Comparison of ENCODE assay signal across 8 cellular contexts in the genomic region with DNA sequence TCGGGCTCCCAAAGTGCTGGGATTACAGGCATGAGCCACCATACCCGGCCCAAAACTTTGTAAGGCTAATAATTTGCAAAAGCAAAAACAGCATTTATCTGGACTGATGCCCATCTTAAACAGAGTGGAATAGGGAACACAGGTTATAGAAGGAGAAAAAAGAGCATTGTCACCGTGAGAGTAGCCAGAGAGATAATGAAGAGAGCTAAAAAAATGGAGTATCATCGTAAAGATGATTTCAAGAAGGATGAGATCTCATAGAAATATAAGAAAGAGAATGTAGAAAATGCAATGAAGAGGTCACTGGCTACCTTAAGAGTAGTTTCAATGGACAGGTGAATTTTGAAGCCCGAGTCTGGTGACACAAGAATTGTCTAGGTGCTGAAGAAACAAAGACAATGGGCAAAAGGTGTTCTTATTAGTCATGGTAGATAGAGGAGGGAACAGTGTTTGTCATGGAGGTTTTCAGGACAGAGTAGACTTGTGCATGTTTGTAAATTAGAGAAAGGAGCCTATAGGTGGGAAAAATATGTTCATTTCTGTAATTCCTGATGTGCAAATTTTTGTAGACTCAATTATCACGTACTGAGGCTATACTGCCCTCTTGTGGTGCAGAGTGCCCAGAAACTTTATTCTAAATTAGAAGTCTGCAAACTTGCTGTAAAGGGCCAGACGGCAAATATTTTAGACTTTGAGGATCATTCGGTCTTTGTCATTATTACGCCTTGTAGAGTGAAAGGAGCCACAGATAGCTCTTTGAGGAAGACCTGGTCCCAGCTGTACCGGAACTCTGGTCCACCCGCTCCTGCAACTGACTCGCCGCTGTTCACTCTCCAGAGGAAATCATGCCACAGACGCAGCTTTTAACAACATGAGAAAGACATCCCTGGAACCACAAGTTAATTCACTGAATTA. TPM values are rescaled to one million over a fixed set of nuclear protein-coding genes. Genes with fewer than 3 reads are reported as not detected.
DNase-seq lines count a peak whose midpoint lies in the region; ATAC-seq and TF ChIP-seq lines count a peak whose summit lies in the region.

No MANE protein-coding gene starts in this region.

- TF ChIP-seq CTCF in CD4-positive, alpha-beta T cell (IDR thresholded peaks at IDR 0.05): peak; percentile 91
- TF ChIP-seq CTCF in HL-60 (IDR thresholded peaks at IDR 0.05; ENCODE audit: insufficient read depth, low read length) (peak; percentile 77), PC-3 (conservative IDR thresholded peaks at IDR 0.05; ENCODE audit: low read depth, low read length) (peak; percentile 97), fibroblast of lung (conservative IDR thresholded peaks at IDR 0.05 in 1 of 2, IDR thresholded peaks at IDR 0.05 in 1 of 2; ENCODE audit: low read depth in 1 of 2, low read length in 2 of 2) (peak; percentile 73 to 75), parathyroid adenoma (IDR thresholded peaks at IDR 0.05) (peak; percentile 60), vagina (IDR thresholded peaks at IDR 0.05) (peak; percentile 52 to 68 (median 62))

- H3K27ac ChIP-seq in CD4-positive, alpha-beta T cell (ENCODE audit: low read depth, low read length): no peak overlapping the region
- H3K27ac ChIP-seq in HL-60 (replicated peaks): no peak overlapping the region
- H3K27ac ChIP-seq in PC-3 (ENCODE audit: low read length): no peak overlapping the region
- H3K27ac ChIP-seq in fibroblast of lung (ENCODE audit: insufficient read depth, low read length): no peak overlapping the region
- no peak overlapping the region for H3K27ac ChIP-seq in parathyroid adenoma
- H3K27ac ChIP-seq in vagina: no peak overlapping the region

- H3K27ac Mint-ChIP-seq in CD4-positive, alpha-beta T cell: no peak overlapping the region

- H3K36me3 ChIP-seq in PC-3 (ENCODE audit: low read depth, low read length) (no peaks in the 10 kb centered on the region), fibroblast of lung (ENCODE audit: control insufficient read depth, insufficient read depth, low read length) (no peaks in the 10 kb centered on the region), parathyroid adenoma (ENCODE audit: control insufficient read depth, insufficient read depth, low read length) (no peaks in the 10 kb centered on the region), vagina (no peaks in the 10 kb centered on the region)

- H3K36me3 Mint-ChIP-seq in CD4-positive, alpha-beta T cell (ENCODE audit: low read depth): no peaks in the 10 kb centered on the region

- peak; percentile 59 for ATAC-seq in CD4-positive, alpha-beta T cell (ENCODE audit: poor library complexity)
- ATAC-seq in PC-3 (peak; percentile 69), HG03135 (IDR thresholded peaks at IDR 0.05; ENCODE audit: unreplicated experiment) (no peak)

- H3K4me2 ChIP-seq in PC-3 (ENCODE audit: low read length): peak overlapping the region; percentile 90
- peak overlapping the region; percentile 2 for H3K4me2 ChIP-seq in fibroblast of lung (ENCODE audit: extremely low read depth, insufficient read depth, low read length)
- no peak overlapping the region for H3K4me2 ChIP-seq in parathyroid adenoma (ENCODE audit: low read length)

- peak overlapping the region; percentile 93 for H2AFZ ChIP-seq in PC-3 (ENCODE audit: low read length)
- H2AFZ ChIP-seq in fibroblast of lung (ENCODE audit: low read length): peak overlapping the region; percentile 75
- H2AFZ ChIP-seq in parathyroid adenoma: no peak overlapping the region

- H3K4me3 ChIP-seq in HL-60 (replicated peaks; ENCODE audit: insufficient read depth, low read length) (no peak overlapping the region), PC-3 (ENCODE audit: low read length) (peak overlapping the region; percentile 66), fibroblast of lung (replicated peaks in 1 of 4; ENCODE audit: control extremely low read depth in 1 of 4, insufficient read depth in 1 of 4, low read depth in 3 of 4, low read length in 4 of 4) (no peak overlapping the region), parathyroid adenoma (ENCODE audit: low read depth, low read length) (peak overlapping the region; percentile 9), vagina (no peak overlapping the region)

- CTCF ChIA-PET in CD4-positive, alpha-beta T cell (lab: Charles Lee): interaction anchor here (0.6 to 1.6 kb wide), 7 partner anchors 13 to 535 kb away, joined by 3 to 5 read pairs (median 3); a partner anchor contains a TSS
- CTCF ChIA-PET in PC-3 (lab: Charles Lee): interaction anchor here (0.7 to 1.0 kb wide), 2 partner anchors 40 to 72 kb away, joined by 3 to 8 read pairs; a partner anchor contains a TSS

- H3K79me2 ChIP-seq in PC-3 (ENCODE audit: low read length): no peaks in the 10 kb centered on the region
- H3K79me2 ChIP-seq in fibroblast of lung (ENCODE audit: control insufficient read depth, insufficient read depth, low read length): no peaks in the 10 kb centered on the region
- H3K79me2 ChIP-seq in parathyroid adenoma: no peaks in the 10 kb centered on the region

- no TSS peak for BruUV-seq in PC-3 (replicated peaks; lab: Mats Ljungman, UMichigan)

- H3K9ac ChIP-seq in PC-3 (ENCODE audit: low read length): no peak overlapping the region
- no peak overlapping the region for H3K9ac ChIP-seq in fibroblast of lung (ENCODE audit: insufficient read depth, low read length)
- no peak overlapping the region for H3K9ac ChIP-seq in parathyroid adenoma

- intact Hi-C loops in CD4-positive, alpha-beta T cell (cut with DNase I, micrococcal nuclease): loop anchor here (1.0 to 10.0 kb wide), 8 partner anchors 42 to 534 kb away; a partner anchor contains a TSS
- intact Hi-C loops in PC-3 (cut with micrococcal nuclease): loop anchor here (1.0 to 5.0 kb wide), 5 partner anchors 30 to 247 kb away; a partner anchor contains a TSS
- intact Hi-C loops in vagina (cut with DNase I): no loop called here

- H4K20me1 ChIP-seq in PC-3 (ENCODE audit: low read length) (no peaks in the 10 kb centered on the region), fibroblast of lung (ENCODE audit: control insufficient read depth, extremely low read depth, insufficient read depth, low read length) (no peaks in the 10 kb centered on the region)

- peaks cover 14% of the 10 kb centered on the region for H3K27me3 ChIP-seq in CD4-positive, alpha-beta T cell (ENCODE audit: control insufficient read depth, insufficient read depth, low read length)
- H3K27me3 ChIP-seq in HL-60 (ENCODE audit: insufficient read depth, poor library complexity, severe bottlenecking) (no peaks in the 10 kb centered on the region), PC-3 (ENCODE audit: low read length) (peaks cover 27% of the 10 kb centered on the region), fibroblast of lung (ENCODE audit: control insufficient read depth, insufficient read depth, low read length) (peaks cover 3% of the 10 kb centered on the region), parathyroid adenoma (ENCODE audit: control insufficient read depth, insufficient read depth, low read length) (no peaks in the 10 kb centered on the region), vagina (no peaks in the 10 kb centered on the region)

- H3K4me1 Mint-ChIP-seq in CD4-positive, alpha-beta T cell (ENCODE audit: low read depth): peaks cover 7% of the 10 kb centered on the region

- no peaks in the 10 kb centered on the region for H3F3A ChIP-seq in PC-3 (ENCODE audit: low read length, unreplicated experiment)

- peaks cover 7% of the 10 kb centered on the region; the same call in 1 of the 2 replicates for H3K4me1 ChIP-seq in PC-3 (ENCODE audit: insufficient read depth, low read length)
- H3K4me1 ChIP-seq in fibroblast of lung (ENCODE audit: control insufficient read depth, extremely low read depth, insufficient read depth, low read length): no peaks in the 10 kb centered on the region
- H3K4me1 ChIP-seq in parathyroid adenoma: no peaks in the 10 kb centered on the region
- no peaks in the 10 kb centered on the region for H3K4me1 ChIP-seq in vagina

- H3K9me3 ChIP-seq in CD4-positive, alpha-beta T cell (ENCODE audit: control insufficient read depth, low read length): no peaks in the 10 kb centered on the region
- H3K9me3 ChIP-seq in PC-3 (ENCODE audit: low read length) (no peaks in the 10 kb centered on the region), fibroblast of lung (ENCODE audit: control insufficient read depth, insufficient read depth, low read depth, low read length) (no peaks in the 10 kb centered on the region), parathyroid adenoma (ENCODE audit: control insufficient read depth, low read length) (no peaks in the 10 kb centered on the region), vagina (no peaks in the 10 kb centered on the region)

- peaks cover 33% of the 10 kb centered on the region for H3K27me3 Mint-ChIP-seq in CD4-positive, alpha-beta T cell

- TF ChIP-seq POLR2A in vagina (IDR thresholded peaks at IDR 0.05): no peak

- H3K4me3 Mint-ChIP-seq in CD4-positive, alpha-beta T cell: no peak overlapping the region

- H3K9me2 ChIP-seq in PC-3 (replicated peaks; ENCODE audit: low read length): no peaks in the 10 kb centered on the region

- DNase-seq in CD4-positive, alpha-beta T cell: peak; percentile 29 to 61 (median 54)
- DNase-seq in HL-60 (ENCODE audit: low read depth in 1 of 2, low spot score in 1 of 2): peak in 1 of 2 experiments; percentile 71
- peak; percentile 88 for DNase-seq in PC-3
- DNase-seq in activated T-cell treated with anti-CD3 and anti-CD28 coated beads for 4 hours: peak; percentile 61
- DNase-seq in fibroblast of lung (ENCODE audit: low read depth in 2 of 2): peak; percentile 26 to 63
- DNase-seq in vagina (ENCODE audit: extremely low spot score in 2 of 2): no peak

- POLR2A ChIA-PET in CD4-positive, alpha-beta T cell (lab: Charles Lee): interaction anchor here (0.6 kb wide), 1 partner anchor 493 kb away, joined by 3 read pairs; no protein-coding TSS in a partner anchor
- POLR2A ChIA-PET in PC-3 (lab: Charles Lee; ENCODE audit: unreplicated experiment): no interaction called here

- no peaks in the 10 kb centered on the region for H3K9me3 Mint-ChIP-seq in CD4-positive, alpha-beta T cell

RNA-seq across cellular contexts. Expression of a gene that starts 8.1 kb away (rescaled TPM):
- total RNA-seq in CD4-positive, alpha-beta T cell: 100 to 1,000 TPM; 187 to 194 TPM
- total RNA-seq in PC-3 (2014; rRNA removed) (119 and 122 TPM in 2 replicates), fibroblast of lung (74.5 and 83.7 TPM in 2 replicates), vagina (73.2 TPM)
- 74.2 and 75.3 TPM in 2 replicates for polyA plus RNA-seq in fibroblast of lung
- polyA plus RNA-seq in fibroblast of lung (2012): 41.9 and 43.0 TPM in 2 replicates
- 126 and 154 TPM in 2 replicates for polyA minus RNA-seq in fibroblast of lung (ENCODE audit: low replicate concordance)

RNA-seq across cellular contexts. Expression of a gene that starts 27.2 kb away (rescaled TPM):
- total RNA-seq in CD4-positive, alpha-beta T cell: under 1 TPM; 0.93 to 0.98 TPM
- total RNA-seq in PC-3 (2014; rRNA removed) (3.4 and 12.1 TPM in 2 replicates), fibroblast of lung (4.3 and 4.6 TPM in 2 replicates), vagina (11.5 TPM)
- 0.36 and 3.2 TPM in 2 replicates for polyA plus RNA-seq in fibroblast of lung
- 0.20 and 3.0 TPM in 2 replicates for polyA plus RNA-seq in fibroblast of lung (2012)
- polyA minus RNA-seq in fibroblast of lung (ENCODE audit: low replicate concordance): 0.19 and 14.0 TPM in 2 replicates

RNA-seq across cellular contexts. Expression of a gene that starts 32.0 kb away (rescaled TPM):
- total RNA-seq in CD4-positive, alpha-beta T cell: 10 to 100 TPM; 42.1 to 47.4 TPM
- 58.7 and 66.2 TPM in 2 replicates for total RNA-seq in PC-3 (2014; rRNA removed)
- 28.2 and 48.1 TPM in 2 replicates for total RNA-seq in fibroblast of lung
- 36.9 and 41.2 TPM in 2 replicates for polyA plus RNA-seq in fibroblast of lung
- polyA plus RNA-seq in fibroblast of lung (2012): 38.9 and 40.1 TPM in 2 replicates
- polyA minus RNA-seq in fibroblast of lung (ENCODE audit: low replicate concordance): 35.3 and 44.1 TPM in 2 replicates
- 61.4 TPM for total RNA-seq in vagina

RNA-seq across cellular contexts. Expression of a gene that starts 41.0 kb away (rescaled TPM):
- total RNA-seq in CD4-positive, alpha-beta T cell: 10 to 100 TPM; 91.5 to 95.6 TPM
- total RNA-seq in PC-3 (2014; rRNA removed) (137 and 150 TPM in 2 replicates), fibroblast of lung (62.4 and 81.7 TPM in 2 replicates), vagina (84.0 TPM)
- 106 and 116 TPM in 2 replicates for polyA plus RNA-seq in fibroblast of lung
- 53.1 and 56.0 TPM in 2 replicates for polyA plus RNA-seq in fibroblast of lung (2012)
- 98.1 and 114 TPM in 2 replicates for polyA minus RNA-seq in fibroblast of lung (ENCODE audit: low replicate concordance)

Comparison
In these comparisons a context has a peak if more than half of its experiments do, and no peak if none do; other contexts are left out.
1. DNase-seq: peak in CD4-positive, alpha-beta T cell (10 of 10), PC-3 (single experiment), activated T-cell treated with anti-CD3 and anti-CD28 coated beads for 4 hours (single experiment) and fibroblast of lung (2 of 2); none in vagina (0 of 2).
2. H3K4me3 ChIP-seq: peak in PC-3 (single experiment) and parathyroid adenoma (single experiment); none in HL-60 (single experiment), fibroblast of lung (0 of 4) and vagina (0 of 2).
3. Peak in every context shown above with its lines, with median percentiles within 50 percentile points of each other: CTCF ChIP-seq.